11 cellular contexts compared by ENCODE assay signal in genomic region chr3:101988591-101988990, GRCh38.
DNase-seq lines count a peak whose midpoint lies in the region; ATAC-seq, FAIRE-seq and TF ChIP-seq lines count a peak whose summit lies in the region.
"Had no signal": no experiment of that assay in that cellular context is flagged by ENCODE, and none has a peak within 500 bp of the region (broad histone marks: within the 10 kb centered on the region; RNA-seq: fewer than 3 reads in every experiment).

No MANE protein-coding gene starts in this region.

- intact Hi-C loops in head of caudate nucleus (cut with DNase I), result no loop called here
- intact Hi-C loops in lower lobe of right lung (cut with DNase I), result no loop called here

- no peaks in the 10 kb centered on the region for H3K9me3 ChIP-seq in Loucy (ENCODE audit: insufficient read depth, low read depth, low read length)
- no peaks in the 10 kb centered on the region for H3K9me3 ChIP-seq in lower lobe of right lung

- H4K20me1 ChIP-seq in Loucy (ENCODE audit: insufficient read depth, low read length, poor library complexity, severe bottlenecking), result no peaks in the 10 kb centered on the region

- ATAC-seq in GM18498 (IDR thresholded peaks at IDR 0.05; ENCODE audit: unreplicated experiment) (peak; percentile 27), GM19455 (IDR thresholded peaks at IDR 0.05; ENCODE audit: unreplicated experiment) (peak; percentile 21), lower lobe of right lung (no peak)

- no peaks in the 10 kb centered on the region for H3K79me2 ChIP-seq in Loucy (ENCODE audit: insufficient read depth, low read length)

- peaks cover 10% of the 10 kb centered on the region for H3K4me1 ChIP-seq in Loucy (ENCODE audit: insufficient read depth, low read length, poor library complexity, severe bottlenecking)
- H3K4me1 ChIP-seq in lower lobe of right lung, result no peaks in the 10 kb centered on the region

- H3K27me3 ChIP-seq in Loucy (ENCODE audit: insufficient read depth, low read length, poor library complexity, severe bottlenecking) (no peaks in the 10 kb centered on the region), bronchial epithelial cell (ENCODE audit: control insufficient read depth, insufficient read depth, low read length) (no peaks in the 10 kb centered on the region), lower lobe of right lung (ENCODE audit: low read depth) (no peaks in the 10 kb centered on the region)

- H3K9ac ChIP-seq in Loucy (ENCODE audit: low read depth, low read length, poor library complexity, severe bottlenecking), result no peak overlapping the region

- H3F3A ChIP-seq in Loucy (ENCODE audit: low read depth), result no peaks in the 10 kb centered on the region

- H3K4me3 ChIP-seq in Loucy (ENCODE audit: low read length, poor library complexity, severe bottlenecking) (no peak overlapping the region), bronchial epithelial cell (ENCODE audit: low read depth, low read length) (no peak overlapping the region), lower lobe of right lung (no peak overlapping the region)

- H3K36me3 ChIP-seq in Loucy (ENCODE audit: insufficient read depth, low read length) (no peaks in the 10 kb centered on the region), bronchial epithelial cell (ENCODE audit: control insufficient read depth, insufficient read depth, low read length) (no peaks in the 10 kb centered on the region), lower lobe of right lung (no peaks in the 10 kb centered on the region)

- H2AFZ ChIP-seq in Loucy (ENCODE audit: low read length), result peak overlapping the region; percentile 64

- H3K4me2 ChIP-seq in Loucy (ENCODE audit: low read depth, low read length, poor library complexity, severe bottlenecking), result peak overlapping the region; percentile 32

- no peak for FAIRE-seq in bronchial epithelial cell (lab: Jason Lieb, UNC)

- H3K9me2 ChIP-seq in Loucy (replicated peaks; ENCODE audit: low read depth, low read length), result no peaks in the 10 kb centered on the region

- DNase-seq in bronchial epithelial cell (ENCODE audit: low read depth) (peak; percentile 66), GF-D8 (lab: John Stamatoyannopoulos, UW) (no peak), NCI-H345 treated with DMSO at 0.1 percent for 48 hours (lab: John Stamatoyannopoulos, UW; ENCODE audit: unreplicated experiment) (no peak), head of caudate nucleus (no peak), lower lobe of right lung (no peak)
- DNase-seq: activated CD4-positive, CD25-positive, alpha-beta regulatory T cell treated with anti-CD3 and anti-CD28 coated beads, Interleukin-2, amount 50 U/mL, for 72 hours; caudate nucleus; mesendoderm had no signal

- TF ChIP-seq CTCF in Loucy (conservative IDR thresholded peaks at IDR 0.05; ENCODE audit: low read length) (no peak), bronchial epithelial cell (IDR thresholded peaks at IDR 0.05; ENCODE audit: insufficient read depth, low read length, severe bottlenecking) (no peak), lower lobe of right lung (IDR thresholded peaks at IDR 0.05) (no peak)

- H3K27ac ChIP-seq in lower lobe of right lung, result no peak overlapping the region

Comparison
In these comparisons a context has a peak if more than half of its experiments do, and no peak if none do; other contexts are left out.
1. ATAC-seq: peak in GM18498 (single experiment) and GM19455 (single experiment); none in lower lobe of right lung (0 of 2).